ENCODE assay signal across 14 cellular contexts in genomic region chr7:44811571-44811970, GRCh38. TPM values are rescaled to one million over a fixed set of nuclear protein-coding genes. Genes with fewer than 3 reads are reported as not detected.
A peak's percentile ranks its signal among the peaks of the same experiment; 100 is the strongest.
DNase-seq lines count a peak whose midpoint lies in the region; ATAC-seq and TF ChIP-seq lines count a peak whose summit lies in the region.
"Had no signal": no experiment of that assay in that cellular context is flagged by ENCODE, and none has a peak within 500 bp of the region (broad histone marks: within the 10 kb centered on the region; RNA-seq: fewer than 3 reads in every experiment).

No MANE protein-coding gene starts in this region.

- no peak overlapping the region for H4K8ac ChIP-seq in trophoblast cell (ENCODE audit: low read depth, low read length)

- DNase-seq in cardiac septum (ENCODE audit: low spot score) (peak; percentile 6), heart left ventricle (no peak), trophoblast cell (peak; percentile 87 to 92), NAMALWA (ENCODE audit: low spot score) (no peak)
- DNase-seq in stimulated activated naive CD8-positive, alpha-beta T cell treated with anti-CD3 and anti-CD28 coated beads, Interleukin-15, amount 100 ng/mL, for 72 hours, result no peak
- DNase-seq: 8988T; C1 segment of cervical spinal cord; CD4-positive, alpha-beta memory T cell; COR-L47; DMS79 treated with DMSO at 0.1 percent for 48 hours; GF-D8; H9 had no signal

- H3K14ac ChIP-seq in trophoblast cell (ENCODE audit: low read length), result no peak overlapping the region

- no peak overlapping the region for H4K12ac ChIP-seq in trophoblast cell (ENCODE audit: low read depth, low read length)

- intact Hi-C loops in cardiac septum (cut with DNase I), result no loop called here
- intact Hi-C loops in heart left ventricle (cut with DNase I), result no loop called here

- no peaks in the 10 kb centered on the region for H3K9me3 Mint-ChIP-seq in stimulated activated naive CD8-positive, alpha-beta T cell treated with anti-CD3 and anti-CD28 coated beads, Interleukin-15, amount 100 ng/mL, for 72 hours
- H3K9me3 Mint-ChIP-seq: CD4-positive, alpha-beta memory T cell; GM23338; H9 had no signal

- H3K4me3 ChIP-seq in heart left ventricle (no peak overlapping the region), KMS-11 (IDR thresholded peaks at IDR 0.05; ENCODE audit: insufficient read depth, low read depth, low read length) (no peak overlapping the region), trophoblast cell (ENCODE audit: low read depth, low read length) (no peak overlapping the region)
- H3K4me3 ChIP-seq: GM23338 had no signal

- H3K79me1 ChIP-seq in trophoblast cell (ENCODE audit: low read length), result no peaks in the 10 kb centered on the region

- H3K9ac ChIP-seq in KMS-11 (no peak overlapping the region), trophoblast cell (ENCODE audit: low read length) (no peak overlapping the region)

- no peak overlapping the region for H3K27ac Mint-ChIP-seq in stimulated activated naive CD8-positive, alpha-beta T cell treated with anti-CD3 and anti-CD28 coated beads, Interleukin-15, amount 100 ng/mL, for 72 hours
- H3K27ac Mint-ChIP-seq: CD4-positive, alpha-beta memory T cell; GM23338; H9 had no signal

- peak overlapping the region; percentile 49 for H3K4me2 ChIP-seq in KMS-11
- H3K4me2 ChIP-seq in trophoblast cell (ENCODE audit: low read length), result no peak overlapping the region
- H3K4me2 ChIP-seq: GM23338 had no signal

- H3K79me2 ChIP-seq in KMS-11 (ENCODE audit: insufficient read depth, low read depth) (no peaks in the 10 kb centered on the region), trophoblast cell (ENCODE audit: control insufficient read depth, insufficient read depth, low read length, poor library complexity) (no peaks in the 10 kb centered on the region)

- H4K91ac ChIP-seq in trophoblast cell (ENCODE audit: low read depth, low read length), result no peak overlapping the region

- no peak overlapping the region for H3K4me3 Mint-ChIP-seq in stimulated activated naive CD8-positive, alpha-beta T cell treated with anti-CD3 and anti-CD28 coated beads, Interleukin-15, amount 100 ng/mL, for 72 hours
- H3K4me3 Mint-ChIP-seq: CD4-positive, alpha-beta memory T cell; GM23338; H9 had no signal

- no peaks in the 10 kb centered on the region for H3K27me3 Mint-ChIP-seq in stimulated activated naive CD8-positive, alpha-beta T cell treated with anti-CD3 and anti-CD28 coated beads, Interleukin-15, amount 100 ng/mL, for 72 hours
- H3K27me3 Mint-ChIP-seq: CD4-positive, alpha-beta memory T cell had no signal

- H3K27me3 ChIP-seq in heart left ventricle (no peaks in the 10 kb centered on the region), KMS-11 (ENCODE audit: insufficient read depth, low read depth) (no peaks in the 10 kb centered on the region), trophoblast cell (ENCODE audit: insufficient read depth, low read length) (no peaks in the 10 kb centered on the region)

- no peak overlapping the region for H2BK120ac ChIP-seq in trophoblast cell (ENCODE audit: insufficient read depth, low read length, poor library complexity)

- H3K4me1 Mint-ChIP-seq in stimulated activated naive CD8-positive, alpha-beta T cell treated with anti-CD3 and anti-CD28 coated beads, Interleukin-15, amount 100 ng/mL, for 72 hours, result no peaks in the 10 kb centered on the region
- H3K4me1 Mint-ChIP-seq: GM23338, H9 had no signal

- no peak overlapping the region for H2BK5ac ChIP-seq in trophoblast cell (ENCODE audit: low read depth, low read length, poor library complexity)

- no peaks in the 10 kb centered on the region for H3K9me3 ChIP-seq in heart left ventricle
- H3K9me3 ChIP-seq in trophoblast cell (ENCODE audit: insufficient read depth, low read depth, low read length), result no peaks in the 10 kb centered on the region

- H2AFZ ChIP-seq in KMS-11 (ENCODE audit: low read depth), result no peak overlapping the region
- no peak overlapping the region for H2AFZ ChIP-seq in trophoblast cell (ENCODE audit: insufficient read depth, low read length, poor library complexity)
- H2AFZ ChIP-seq: GM23338 had no signal

- H3K4me1 ChIP-seq in heart left ventricle, result no peaks in the 10 kb centered on the region
- H3K4me1 ChIP-seq in KMS-11 (ENCODE audit: low read depth, poor library complexity, severe bottlenecking), result peaks cover 47% of the 10 kb centered on the region
- no peaks in the 10 kb centered on the region for H3K4me1 ChIP-seq in trophoblast cell (ENCODE audit: control insufficient read depth in 1 of 2, insufficient read depth in 2 of 2, low read length in 2 of 2)

- no peak overlapping the region for H2AK5ac ChIP-seq in trophoblast cell (ENCODE audit: low read length)

- no peak for ATAC-seq in heart left ventricle
- no peak for ATAC-seq in stimulated activated naive CD8-positive, alpha-beta T cell treated with anti-CD3 and anti-CD28 coated beads, Interleukin-15, amount 100 ng/mL, for 72 hours
- ATAC-seq: GM23338 had no signal

- H3K18ac ChIP-seq in trophoblast cell (ENCODE audit: low read length), result no peak overlapping the region

- no peak overlapping the region for H2BK12ac ChIP-seq in trophoblast cell (ENCODE audit: low read length)

- no peak overlapping the region for H3K23ac ChIP-seq in trophoblast cell (ENCODE audit: low read length)

- H3K27ac ChIP-seq in heart left ventricle (no peak overlapping the region), KMS-11 (no peak overlapping the region), trophoblast cell (ENCODE audit: low read depth, low read length) (no peak overlapping the region)

- WGBS in heart left ventricle, 4 donors, result 91 to 95% (median 94%) methylated on average over 6 of the region's 6 CpGs
- WGBS in trophoblast cell (ENCODE audit: extremely low coverage, insufficient coverage, insufficient read length), result no CpG with 5 or more reads among the region's 6 CpGs

- no peak overlapping the region for H3K4ac ChIP-seq in trophoblast cell (ENCODE audit: low read depth, low read length)

- no peak for TF ChIP-seq POLR2A in heart left ventricle (IDR thresholded peaks at IDR 0.05)

- no peaks in the 10 kb centered on the region for H4K20me1 ChIP-seq in KMS-11 (ENCODE audit: insufficient read depth)

- H3K36me3 ChIP-seq in heart left ventricle (no peaks in the 10 kb centered on the region), KMS-11 (ENCODE audit: insufficient read depth) (no peaks in the 10 kb centered on the region), trophoblast cell (ENCODE audit: control insufficient read depth in 1 of 2, insufficient read depth in 2 of 2, low read length in 2 of 2) (no peaks in the 10 kb centered on the region)

- TF ChIP-seq CTCF in heart left ventricle (IDR thresholded peaks at IDR 0.05) (no peak), KMS-11 (conservative IDR thresholded peaks at IDR 0.05; ENCODE audit: low read depth, low read length) (no peak)

RNA-seq across cellular contexts. Expression of gene PPIA, which starts 15.1 kb away (rescaled TPM):
- total RNA-seq in cardiac septum, result 436 TPM
- total RNA-seq in heart left ventricle, result 100 to 1,000 TPM; 327 to 924 (median 571) TPM
- 1,000 to 10,000 TPM; 1,197 to 3,804 TPM for polyA plus RNA-seq in heart left ventricle
- 1,607 and 1,645 TPM in 2 replicates for polyA plus RNA-seq in trophoblast cell (2013)

RNA-seq across cellular contexts. Expression of gene H2AZ2, which starts 36.3 kb away (rescaled TPM):
- total RNA-seq in cardiac septum (210 TPM), heart left ventricle (100 to 1,000 TPM; 188 to 274 (median 224) TPM)
- polyA plus RNA-seq in heart left ventricle, result 100 to 1,000 TPM; 161 to 179 TPM
- polyA plus RNA-seq in trophoblast cell (2013), result 172 and 182 TPM in 2 replicates

Comparison
In these comparisons a context has a peak if more than half of its experiments do, and no peak if none do; other contexts are left out.
1. DNase-seq: peak in cardiac septum (single experiment) and trophoblast cell (2 of 2); none in heart left ventricle (0 of 5), NAMALWA (single experiment) and stimulated activated naive CD8-positive, alpha-beta T cell treated with anti-CD3 and anti-CD28 coated beads, Interleukin-15, amount 100 ng/mL, for 72 hours (0 of 2).